ENCODE assay signal across 8 cellular contexts in genomic region chr4:183659029-183659870, GRCh38. TPM values are rescaled to one million over a fixed set of nuclear protein-coding genes. Genes with fewer than 3 reads are reported as not detected.
A peak's percentile ranks its signal among the peaks of the same experiment; 100 is the strongest.
DNase-seq lines count a peak whose midpoint lies in the region; ATAC-seq and TF ChIP-seq lines count a peak whose summit lies in the region.

Gene RWDD4 (minus strand): TSS chr4:183659185. CDS start chr4:183658952, 233 bp downstream.
Gene TRAPPC11 (plus strand): TSS chr4:183659293. CDS start chr4:183663868, 4,575 bp downstream.

- H3K27ac ChIP-seq in cingulate gyrus (ENCODE audit: low read depth, low read length): peak within 1 kb of the TSS; percentile 82

- POLR2A ChIA-PET in BJ (lab: Charles Lee): interaction anchor here (0.5 to 1.0 kb wide), 2 partner anchors 215 to 849 kb away, joined by 3 to 5 read pairs; partner anchors contain the start of gene CDKN2AIP

- H3K4me3 ChIP-seq in BJ (ENCODE audit: low read depth, low read length): peak within 1 kb of the TSS; percentile 65

- H3K27me3 ChIP-seq in BJ (ENCODE audit: control insufficient read depth, insufficient read depth, low read length): no peaks in the 10 kb centered on the region

- peak; percentile 99 for ATAC-seq in HG03442 (IDR thresholded peaks at IDR 0.05; ENCODE audit: unreplicated experiment)

- peak; percentile 92 for DNase-seq in BJ (ENCODE audit: low read depth)
- peak; percentile 96 for DNase-seq in GM19238 (ENCODE audit: insufficient read length, low spot score)
- peak; percentile 80 to 90 for DNase-seq in NCI-H524 (lab: John Stamatoyannopoulos, UW)
- peak; percentile 92 to 94 for DNase-seq in activated CD4-positive, alpha-beta T cell treated with anti-CD3 and anti-CD28 coated beads for 4 hours
- DNase-seq in kidney tubule cell (ENCODE audit: low spot score): peak; percentile 98
- DNase-seq in stimulated activated CD4-positive, alpha-beta T cell treated with anti-CD3 and anti-CD28 coated beads, Interleukin-1b, Interleukin-23, amount 100 ng/mL, for 24 hours (ENCODE audit: low read depth in 4 of 4, low spot score in 1 of 4): peak; percentile 88 to 93 (median 91)

- H3K36me3 ChIP-seq in BJ (ENCODE audit: control insufficient read depth, insufficient read depth, low read length): no peaks in the 10 kb centered on the region

- CTCF ChIA-PET in BJ (lab: Yijun Ruan, JAX): interaction anchor here (0.8 to 1.0 kb wide), 3 partner anchors 8 to 12 kb away, joined by 3 to 5 read pairs (median 3); no protein-coding TSS in a partner anchor

- TF ChIP-seq CTCF in BJ (IDR thresholded peaks at IDR 0.05; ENCODE audit: insufficient read depth, low read depth, low read length): peak; percentile 21

RNA-seq across cellular contexts. Expression of gene RWDD4, which starts in this region (rescaled TPM):
- 5.2 and 13.0 TPM in 2 replicates for polyA plus RNA-seq in BJ (2011; rRNA removed)
- polyA minus RNA-seq in BJ (2011; rRNA and poly(A)+ RNA removed): 1.7 and 2.3 TPM in 2 replicates

RNA-seq across cellular contexts. Expression of gene TRAPPC11, which starts in this region (rescaled TPM):
- polyA plus RNA-seq in BJ (2011; rRNA removed): 21.2 and 38.3 TPM in 2 replicates
- 15.6 and 19.2 TPM in 2 replicates for polyA minus RNA-seq in BJ (2011; rRNA and poly(A)+ RNA removed)

Comparison
In these comparisons a context has a peak if more than half of its experiments do, and no peak if none do; other contexts are left out.
1. Peak in every context shown above with its lines: DNase-seq, ATAC-seq, H3K4me3 ChIP-seq and H3K27ac ChIP-seq.